9 cellular contexts compared by ENCODE assay signal in genomic region chr20:54132612-54133433, GRCh38. TPM values are rescaled to one million over a fixed set of nuclear protein-coding genes. Genes with fewer than 3 reads are reported as not detected.
A peak's percentile ranks its signal among the peaks of the same experiment; 100 is the strongest.
DNase-seq lines count a peak whose midpoint lies in the region; ATAC-seq, FAIRE-seq and TF ChIP-seq lines count a peak whose summit lies in the region.
"Had no signal": no experiment of that assay in that cellular context is flagged by ENCODE, and none has a peak within 500 bp of the region (broad histone marks: within the 10 kb centered on the region; RNA-seq: fewer than 3 reads in every experiment).

No MANE protein-coding gene starts in this region.

- H3K36me3 ChIP-seq in GM23338 (ENCODE audit: insufficient read depth): no peaks in the 10 kb centered on the region
- no peaks in the 10 kb centered on the region for H3K36me3 ChIP-seq in suprapubic skin

- H3K27ac ChIP-seq in GM23338 (ENCODE audit: low read depth) (no peak overlapping the region), suprapubic skin (peak overlapping the region; percentile 75)
- H3K27ac ChIP-seq: KMS-11 had no signal

- no peaks in the 10 kb centered on the region for H3K79me2 ChIP-seq in GM23338 (replicated peaks; ENCODE audit: insufficient read depth)

- H3K27me3 ChIP-seq in GM23338 (ENCODE audit: insufficient read depth) (no peaks in the 10 kb centered on the region), suprapubic skin (peaks cover 3% of the 10 kb centered on the region)

- H4K20me1 ChIP-seq in GM23338 (replicated peaks; ENCODE audit: insufficient read depth): no peaks in the 10 kb centered on the region

- no peak for TF ChIP-seq POLR2A in suprapubic skin (IDR thresholded peaks at IDR 0.05)

- no peak for TF ChIP-seq CTCF in GM23338 (conservative IDR thresholded peaks at IDR 0.05; ENCODE audit: low read depth in 2 of 2)
- TF ChIP-seq CTCF in glutamatergic neuron (IDR thresholded peaks at IDR 0.05; ENCODE audit: partially characterized antibody, unreplicated experiment): no peak
- TF ChIP-seq CTCF in suprapubic skin (IDR thresholded peaks at IDR 0.05): no peak
- no peak for TF ChIP-seq CTCF in mesothelial cell of epicardium (IDR thresholded peaks at IDR 0.05; ENCODE audit: unreplicated experiment)

- H3K27me3 Mint-ChIP-seq in GM23338 (ENCODE audit: insufficient read depth, low read depth, poor library complexity) (no peaks in the 10 kb centered on the region), glutamatergic neuron (ENCODE audit: unreplicated experiment) (peaks cover 1% of the 10 kb centered on the region), T-helper 17 cell (no peaks in the 10 kb centered on the region), mesothelial cell of epicardium (ENCODE audit: low read depth) (no peaks in the 10 kb centered on the region)

- H3K4me1 Mint-ChIP-seq in GM23338: no peaks in the 10 kb centered on the region; the same call in 2 of the 3 replicates
- peaks cover 10% of the 10 kb centered on the region for H3K4me1 Mint-ChIP-seq in glutamatergic neuron (ENCODE audit: low read depth, unreplicated experiment)
- H3K4me1 Mint-ChIP-seq in T-helper 17 cell: no peaks in the 10 kb centered on the region
- H3K4me1 Mint-ChIP-seq in mesothelial cell of epicardium: peaks cover 10% of the 10 kb centered on the region

- TF ChIP-seq EP300 in suprapubic skin (IDR thresholded peaks at IDR 0.05): no peak

- peak; percentile 67 for ATAC-seq in GM23338
- no peak for ATAC-seq in HG02840 (IDR thresholded peaks at IDR 0.05; ENCODE audit: low FRiP score, unreplicated experiment)
- ATAC-seq in T-helper 17 cell: no peak

- H3K4me3 Mint-ChIP-seq in GM23338 (no peak overlapping the region), glutamatergic neuron (ENCODE audit: unreplicated experiment) (no peak overlapping the region), T-helper 17 cell (no peak overlapping the region), mesothelial cell of epicardium (no peak overlapping the region)

- H3K27ac Mint-ChIP-seq in GM23338 (no peak overlapping the region), glutamatergic neuron (ENCODE audit: unreplicated experiment) (peak overlapping the region; percentile 35), T-helper 17 cell (no peak overlapping the region), mesothelial cell of epicardium (no peak overlapping the region)

- H3K4me2 ChIP-seq in GM23338: no peak overlapping the region
- H3K4me2 ChIP-seq: KMS-11 had no signal

- H3K4me3 ChIP-seq in GM23338 (no peak overlapping the region), suprapubic skin (no peak overlapping the region)

- DNase-seq in GM23338 (ENCODE audit: low spot score): peak; percentile 76
- peak; percentile 99 for DNase-seq in RCC 7860 (ENCODE audit: low spot score)
- DNase-seq in glutamatergic neuron: no peak
- peak in 1 of 2 donors; percentile 84 for DNase-seq in suprapubic skin (ENCODE audit: low spot score in 2 of 2)
- no peak for DNase-seq in T-helper 17 cell
- no peak for DNase-seq in NCI-H345 (lab: John Stamatoyannopoulos, UW)
- DNase-seq in mesothelial cell of epicardium (ENCODE audit: low spot score in 2 of 2, unreplicated experiment in 2 of 2): no peak

- H3K9me3 Mint-ChIP-seq in GM23338 (no peaks in the 10 kb centered on the region), glutamatergic neuron (ENCODE audit: unreplicated experiment) (no peaks in the 10 kb centered on the region), mesothelial cell of epicardium (peaks cover 6% of the 10 kb centered on the region)

- H3K36me3 Mint-ChIP-seq in GM23338 (ENCODE audit: low read depth): no peaks in the 10 kb centered on the region
- H3K36me3 Mint-ChIP-seq in glutamatergic neuron (ENCODE audit: unreplicated experiment): peaks cover 5% of the 10 kb centered on the region
- peaks cover 3% of the 10 kb centered on the region for H3K36me3 Mint-ChIP-seq in T-helper 17 cell (ENCODE audit: low read depth)
- no peaks in the 10 kb centered on the region for H3K36me3 Mint-ChIP-seq in mesothelial cell of epicardium

- H2AFZ ChIP-seq in GM23338: no peak overlapping the region

- H3K4me1 ChIP-seq in GM23338 (ENCODE audit: insufficient read depth): peaks cover 3% of the 10 kb centered on the region; the same call in 1 of the 2 replicates
- peaks cover 19% of the 10 kb centered on the region for H3K4me1 ChIP-seq in suprapubic skin

- H3K9me3 ChIP-seq in suprapubic skin (no peaks in the 10 kb centered on the region), T-helper 17 cell (ENCODE audit: control insufficient read depth, low read length, poor library complexity, severe bottlenecking) (no peaks in the 10 kb centered on the region)

- FAIRE-seq in RCC 7860 (lab: Jason Lieb, UNC): peak; percentile 97

- no peaks in the 10 kb centered on the region for H3F3A ChIP-seq in GM23338 (replicated peaks; ENCODE audit: low read depth)

- H3K9me2 ChIP-seq in GM23338 (ENCODE audit: insufficient read depth): no peaks in the 10 kb centered on the region; the same call in 1 of the 2 replicates

- 17% methylated on average over 6 of the region's 6 CpGs for WGBS in suprapubic skin

TF ChIP-seq in GM23338, 12 proteins besides CTCF, POLR2A, EP300 and RAD21 (continues in another document):
- TF ChIP-seq ZNF331 (CRISPR knock-in tag; IDR thresholded peaks at IDR 0.05; ENCODE audit: low read depth): no peak
- no peak for TF ChIP-seq STAT1 (IDR thresholded peaks at IDR 0.05; ENCODE audit: unreplicated experiment)
- no peak for TF ChIP-seq REST (IDR thresholded peaks at IDR 0.05; ENCODE audit: unreplicated experiment)
- TF ChIP-seq NANOG (IDR thresholded peaks at IDR 0.05; ENCODE audit: borderline replicate concordance): no peak
- no peak for TF ChIP-seq POLR2AphosphoS5 (IDR thresholded peaks at IDR 0.05; ENCODE audit: low read depth)
- no peak for TF ChIP-seq ZNF114 (CRISPR knock-in tag; IDR thresholded peaks at IDR 0.05)
- TF ChIP-seq ETS1 (IDR thresholded peaks at IDR 0.05): no peak

RNA-seq across cellular contexts. Expression of gene CYP24A1, which starts 41.0 kb away (rescaled TPM):
- 0.12 TPM in 1 of 2 replicates, not detected in the other for total RNA-seq in GM23338 (2014; rRNA removed; shearing (Covaris generic))
- polyA plus RNA-seq in GM23338 (2016; fragmentation: Nextera tagmentation; extraction: Ambion mirVana): 0.10 TPM in 1 of 2 replicates, not detected in the other
- total RNA-seq in glutamatergic neuron (ENCODE audit: unreplicated experiment) (not detected), suprapubic skin (1 to 10 TPM in 3 of 4 donors, not detected in 1; 1.0 to 2.5 (median 1.5) TPM), T-helper 17 cell (under 1 TPM in 1 of 2 donors, not detected in 1; 0.22 TPM), mesothelial cell of epicardium (21.3 to 25.3 TPM (median 23.6 TPM) in 3 replicates)

Comparison
In these comparisons a context has a peak if more than half of its experiments do, and no peak if none do; other contexts are left out.
1. DNase-seq: peak in GM23338 (single experiment) and RCC 7860 (single experiment); none in glutamatergic neuron (single experiment), T-helper 17 cell (0 of 3), NCI-H345 (single experiment) and mesothelial cell of epicardium (0 of 2).